In genomic region chr2:11865820-11866219, GRCh38 we compare ENCODE assay signal across 18 cellular contexts.
"Had no signal": no experiment of that assay in that cellular context is flagged by ENCODE, and none has a peak within 500 bp of the region (broad histone marks: within the 10 kb centered on the region; RNA-seq: fewer than 3 reads in every experiment).

No MANE protein-coding gene starts in this region.

- ATAC-seq: activated CD4-positive, alpha-beta T cell treated with anti-CD3 and anti-CD28 coated beads for 36 hours; left lung; pancreas; stimulated activated naive CD8-positive, alpha-beta T cell treated with anti-CD3 and anti-CD28 coated beads, Interleukin-15, Interleukin-2, amounts not matched to agents 100 U/mL and 50 U/mL, for 24 hours had no signal

- H3K4me3 Mint-ChIP-seq: activated CD4-positive, alpha-beta T cell treated with anti-CD3 and anti-CD28 coated beads for 36 hours; activated T-cell treated with anti-CD3 and anti-CD28 coated beads, Interleukin-2, amount 50 U/mL, for 24 hours; central memory CD8-positive, alpha-beta T cell; neural crest cell had no signal

- H3K4me3 ChIP-seq: left lung, pancreas, sigmoid colon, tibial artery had no signal

- H3K9me3 ChIP-seq: left lung, pancreas, sigmoid colon, tibial artery had no signal

- H3K27ac Mint-ChIP-seq: activated CD4-positive, alpha-beta T cell treated with anti-CD3 and anti-CD28 coated beads for 36 hours; activated T-cell treated with anti-CD3 and anti-CD28 coated beads, Interleukin-2, amount 50 U/mL, for 24 hours had no signal

- H3K27ac ChIP-seq: left lung, pancreas, sigmoid colon, tibial artery had no signal

- DNase-seq: activated naive CD4-positive, alpha-beta T cell treated with anti-CD3 and anti-CD28 coated beads, Interleukin-2, amount 50 U/mL, for 16 hours; activated T-cell treated with anti-CD3 and anti-CD28 coated beads, Interleukin-2, amount 50 U/mL, for 24 hours; aorta; cortex of kidney; effector CD4-positive, alpha-beta T cell; head of caudate nucleus; kidney; left lung; mammary epithelial cell; pancreas; sigmoid colon; stimulated activated naive CD8-positive, alpha-beta T cell treated with anti-CD3 and anti-CD28 coated beads, Interleukin-15, Interleukin-2, amounts not matched to agents 100 U/mL and 50 U/mL, for 24 hours; substantia nigra; T-helper 2 cell; tibial artery had no signal

- H3K9me3 Mint-ChIP-seq: activated T-cell treated with anti-CD3 and anti-CD28 coated beads, Interleukin-2, amount 50 U/mL, for 24 hours; central memory CD8-positive, alpha-beta T cell; neural crest cell had no signal

- H3K36me3 ChIP-seq: left lung, pancreas, sigmoid colon, tibial artery had no signal

- H3K27me3 Mint-ChIP-seq: central memory CD8-positive, alpha-beta T cell had no signal

- H3K27me3 ChIP-seq: left lung, pancreas, sigmoid colon, tibial artery had no signal
